ENCODE assay signal across 7 cellular contexts in the genomic region with DNA sequence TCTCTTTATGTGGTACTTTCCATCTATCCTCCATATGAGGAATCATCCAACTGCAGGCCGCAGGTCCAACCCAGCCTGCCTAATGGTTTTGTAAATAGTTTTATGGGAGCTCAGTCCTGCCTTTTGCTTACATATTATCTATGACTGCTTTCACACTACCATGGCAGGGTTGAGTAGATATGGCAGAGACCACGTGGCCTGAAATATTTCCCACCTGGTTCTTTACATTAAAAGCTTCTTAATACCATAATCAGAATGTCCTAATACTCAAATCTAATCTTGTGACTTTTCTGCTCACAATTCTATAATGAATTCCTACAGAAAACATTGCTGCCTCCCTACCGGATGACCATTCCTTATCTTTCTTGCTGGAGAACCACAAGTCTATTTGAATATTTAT.
"Had no signal": no experiment of that assay in that cellular context is flagged by ENCODE, and none has a peak within 500 bp of the region (broad histone marks: within the 10 kb centered on the region; RNA-seq: fewer than 3 reads in every experiment).

No MANE protein-coding gene starts in this region.

- H3K9ac ChIP-seq: KMS-11 had no signal

- ATAC-seq: K562 had no signal

- FAIRE-seq: HTR-8/SVneo, K562 had no signal

- DNase-seq: IMR-90, KBM-7, KG1 had no signal

- H3K4me2 ChIP-seq: KMS-11 had no signal

- H3K4me3 ChIP-seq: K562 had no signal

- H3K27ac ChIP-seq: HL-60, KMS-11 had no signal
